Comparison of ENCODE assay signal across 21 cellular contexts in genomic region chr9:124795881-124796415, GRCh38. TPM values are rescaled to one million over a fixed set of nuclear protein-coding genes. Genes with fewer than 3 reads are reported as not detected.
A peak's percentile ranks its signal among the peaks of the same experiment; 100 is the strongest.
DNase-seq lines count a peak whose midpoint lies in the region; ATAC-seq, FAIRE-seq and TF ChIP-seq lines count a peak whose summit lies in the region.
"Had no signal": no experiment of that assay in that cellular context is flagged by ENCODE, and none has a peak within 500 bp of the region (broad histone marks: within the 10 kb centered on the region; RNA-seq: fewer than 3 reads in every experiment).

No MANE protein-coding gene starts in this region.

- H3K27me3 Mint-ChIP-seq in astrocyte (ENCODE audit: low read depth, unreplicated experiment) = no peaks in the 10 kb centered on the region

- no peak overlapping the region for H3K4me2 ChIP-seq in astrocyte (ENCODE audit: low read length)
- no peak overlapping the region for H3K4me2 ChIP-seq in trophoblast cell (ENCODE audit: low read length)

- no CpG with 5 or more reads among the region's 9 CpGs for WGBS in trophoblast cell (ENCODE audit: extremely low coverage, insufficient coverage, insufficient read length)

- peak; percentile 27 for DNase-seq in ELF-1 (ENCODE audit: low read depth, low spot score)
- DNase-seq in astrocyte (ENCODE audit: low read depth) = peak; percentile 43
- DNase-seq in left ventricle myocardium inferior = peak; percentile 48
- no peak for DNase-seq in trophoblast cell
- no peak for DNase-seq in GM13976 (ENCODE audit: low spot score)
- no peak for DNase-seq in activated CD4-positive, alpha-beta T cell treated with anti-CD3 and anti-CD28 coated beads, Interleukin-2, amount 50 U/mL, for 4 hours
- DNase-seq in HAP-1 (ENCODE audit: low spot score in 2 of 2) = no peak
- DNase-seq: activated CD8-positive, alpha-beta memory T cell treated with anti-CD3 and anti-CD28 coated beads, Interleukin-2, amount 50 U/mL, for 4 hours; activated naive CD4-positive, alpha-beta T cell; CD8-positive, alpha-beta memory T cell; effector CD8-positive, alpha-beta T cell; foreskin fibroblast; HCEC 1CT; NCI-H1048; NK-92 treated with Interleukin-12 subunit alpha and Interleukin-12 subunit beta, amount 100 ng/mL, for 24 hours; nucleus accumbens; small intestine; stimulated activated naive CD4-positive, alpha-beta T cell had no signal

- no peak overlapping the region for H3K4me3 Mint-ChIP-seq in astrocyte (ENCODE audit: unreplicated experiment)
- H3K4me3 Mint-ChIP-seq: brain; CD8-positive, alpha-beta memory T cell; mesothelial cell of epicardium had no signal

- no peaks in the 10 kb centered on the region for H4K20me1 ChIP-seq in astrocyte (ENCODE audit: insufficient read depth, low read length)

- H4K8ac ChIP-seq in trophoblast cell (ENCODE audit: low read depth, low read length) = peak overlapping the region; percentile 5

- no peak overlapping the region for H3K23ac ChIP-seq in trophoblast cell (ENCODE audit: low read length)

- peaks cover 16% of the 10 kb centered on the region for H3K36me3 Mint-ChIP-seq in astrocyte (ENCODE audit: low read depth, unreplicated experiment)
- H3K36me3 Mint-ChIP-seq: brain; CD8-positive, alpha-beta memory T cell; mesothelial cell of epicardium had no signal

- no peak for FAIRE-seq in astrocyte (lab: Jason Lieb, UNC)
- FAIRE-seq: small intestine had no signal

- H3K4me1 ChIP-seq in astrocyte (ENCODE audit: insufficient read depth, low read length) (peaks cover 11% of the 10 kb centered on the region), left ventricle myocardium inferior (peaks cover 83% of the 10 kb centered on the region), trophoblast cell (ENCODE audit: control insufficient read depth in 1 of 2, insufficient read depth in 2 of 2, low read length in 2 of 2) (peaks cover 4 to 12% of the 10 kb centered on the region in 2 experiments), HAP-1 (no peaks in the 10 kb centered on the region)

- peaks cover 7% of the 10 kb centered on the region for H3K79me1 ChIP-seq in trophoblast cell (ENCODE audit: low read length)

- H3K27me3 ChIP-seq in astrocyte (ENCODE audit: insufficient read depth, low read length) = no peaks in the 10 kb centered on the region
- no peaks in the 10 kb centered on the region for H3K27me3 ChIP-seq in left ventricle myocardium inferior (ENCODE audit: low read depth)
- H3K27me3 ChIP-seq in trophoblast cell (ENCODE audit: insufficient read depth, low read length) = no peaks in the 10 kb centered on the region
- no peaks in the 10 kb centered on the region for H3K27me3 ChIP-seq in HAP-1 (ENCODE audit: low read depth)

- H3K9me3 Mint-ChIP-seq in astrocyte (ENCODE audit: unreplicated experiment) = no peaks in the 10 kb centered on the region
- H3K9me3 Mint-ChIP-seq: brain; CD8-positive, alpha-beta memory T cell; mesothelial cell of epicardium had no signal

- no peak for ATAC-seq in GM21423 (IDR thresholded peaks at IDR 0.05; ENCODE audit: unreplicated experiment)

- no peak overlapping the region for H4K12ac ChIP-seq in trophoblast cell (ENCODE audit: low read depth, low read length)

- peak overlapping the region; percentile 5 for H3K14ac ChIP-seq in trophoblast cell (ENCODE audit: low read length)

- H3K36me3 ChIP-seq in astrocyte (ENCODE audit: insufficient read depth, low read length) (no peaks in the 10 kb centered on the region), left ventricle myocardium inferior (no peaks in the 10 kb centered on the region), trophoblast cell (ENCODE audit: control insufficient read depth in 1 of 2, insufficient read depth in 2 of 2, low read length in 2 of 2) (peaks cover 23 to 29% of the 10 kb centered on the region in 2 experiments), HAP-1 (replicated peaks) (no peaks in the 10 kb centered on the region)

- H3K27ac ChIP-seq in astrocyte (ENCODE audit: low read depth, low read length) (no peak overlapping the region), left ventricle myocardium inferior (replicated peaks) (peak overlapping the region; percentile 80), trophoblast cell (ENCODE audit: low read depth, low read length) (peak overlapping the region; percentile 51)

- H2BK120ac ChIP-seq in trophoblast cell (ENCODE audit: insufficient read depth, low read length, poor library complexity) = peak overlapping the region; percentile 12

- H3K18ac ChIP-seq in trophoblast cell (ENCODE audit: low read length) = no peak overlapping the region

- no peak overlapping the region for H3K4ac ChIP-seq in trophoblast cell (ENCODE audit: low read depth, low read length)

- H4K91ac ChIP-seq in trophoblast cell (ENCODE audit: low read depth, low read length) = peak overlapping the region; percentile 28

- H3K4me3 ChIP-seq in astrocyte (ENCODE audit: insufficient read depth, low read depth, low read length) = no peak overlapping the region
- H3K4me3 ChIP-seq in left ventricle myocardium inferior = no peak overlapping the region
- no peak overlapping the region for H3K4me3 ChIP-seq in trophoblast cell (ENCODE audit: low read depth, low read length)
- H3K4me3 ChIP-seq in HAP-1 = no peak overlapping the region

- in situ Hi-C loops in GM13976 (cut with MboI; ENCODE audit: low sequenced_read_pairs, unreplicated experiment) = loop anchor here (25.0 kb wide), 1 partner anchor 566 kb away; no protein-coding TSS in a partner anchor
- in situ Hi-C loops in HAP-1 (cut with MboI; ENCODE audit: low sequenced_read_pairs) = no loop called here

- intact Hi-C loops in left ventricle myocardium inferior (cut with micrococcal nuclease) = no loop called here

- peak overlapping the region; percentile 29 for H2AFZ ChIP-seq in astrocyte (ENCODE audit: low read depth, low read length)
- no peak overlapping the region for H2AFZ ChIP-seq in trophoblast cell (ENCODE audit: insufficient read depth, low read length, poor library complexity)

- H2AK5ac ChIP-seq in trophoblast cell (ENCODE audit: low read length) = no peak overlapping the region

- TF ChIP-seq CTCF in astrocyte (IDR thresholded peaks at IDR 0.05; ENCODE audit: insufficient read depth, low read depth, low read length) = no peak
- TF ChIP-seq CTCF in left ventricle myocardium inferior (IDR thresholded peaks at IDR 0.05; ENCODE audit: borderline replicate concordance) = no peak
- no peak for TF ChIP-seq CTCF in GM13976 (IDR thresholded peaks at IDR 0.05; ENCODE audit: borderline replicate concordance, control extremely low read depth, extremely low read depth, insufficient read depth, missing control alignments)

- H3K79me2 ChIP-seq in astrocyte (ENCODE audit: insufficient read depth, low read length) = no peaks in the 10 kb centered on the region
- no peaks in the 10 kb centered on the region for H3K79me2 ChIP-seq in trophoblast cell (ENCODE audit: control insufficient read depth, insufficient read depth, low read length, poor library complexity)

- H3K9ac ChIP-seq in astrocyte (ENCODE audit: low read length) = no peak overlapping the region
- H3K9ac ChIP-seq in trophoblast cell (ENCODE audit: low read length) = no peak overlapping the region

- peak overlapping the region; percentile 88 for H3K27ac Mint-ChIP-seq in astrocyte (ENCODE audit: unreplicated experiment)
- H3K27ac Mint-ChIP-seq: CD8-positive, alpha-beta memory T cell had no signal

- H3K4me1 Mint-ChIP-seq in astrocyte (ENCODE audit: low read depth, unreplicated experiment) = peaks cover 18% of the 10 kb centered on the region
- H3K4me1 Mint-ChIP-seq: CD8-positive, alpha-beta memory T cell had no signal

- H3K9me3 ChIP-seq in astrocyte (ENCODE audit: insufficient read depth, low read depth, low read length) (no peaks in the 10 kb centered on the region), left ventricle myocardium inferior (replicated peaks) (no peaks in the 10 kb centered on the region), trophoblast cell (ENCODE audit: insufficient read depth, low read depth, low read length) (peaks cover 3% of the 10 kb centered on the region), HAP-1 (no peaks in the 10 kb centered on the region)

- peak overlapping the region; percentile 8 for H2BK12ac ChIP-seq in trophoblast cell (ENCODE audit: low read length)

- peak overlapping the region; percentile 7 for H2BK5ac ChIP-seq in trophoblast cell (ENCODE audit: low read depth, low read length, poor library complexity)

RNA-seq across cellular contexts. Expression of gene OLFML2A, which starts 19.0 kb away (rescaled TPM):
- total RNA-seq in astrocyte (148 and 179 TPM in 2 replicates), left ventricle myocardium inferior (41.1 TPM)
- polyA plus RNA-seq in trophoblast cell (2013) = 95.6 and 101 TPM in 2 replicates
- total RNA-seq: CD8-positive, alpha-beta memory T cell had no signal
- polyA plus RNA-seq: CD8-positive, alpha-beta memory T cell had no signal

RNA-seq across cellular contexts. Expression of gene NR6A1, which starts 24.8 kb away (rescaled TPM):
- total RNA-seq in astrocyte (14.5 and 20.8 TPM in 2 replicates), left ventricle myocardium inferior (1.0 TPM)
- 27.5 and 27.6 TPM in 2 replicates for polyA plus RNA-seq in trophoblast cell (2013)
- polyA plus RNA-seq: CD8-positive, alpha-beta memory T cell had no signal

RNA-seq across cellular contexts. Expression of gene WDR38, which starts 57.3 kb away (rescaled TPM):
- not detected in 2 replicates for total RNA-seq in astrocyte
- total RNA-seq in left ventricle myocardium inferior = not detected
- 0.05 and 0.06 TPM in 2 replicates for polyA plus RNA-seq in trophoblast cell (2013)
- total RNA-seq: CD8-positive, alpha-beta memory T cell; mesothelial cell of epicardium had no signal
- polyA plus RNA-seq: CD8-positive, alpha-beta memory T cell; small intestine had no signal

Comparison
In these comparisons a context has a peak if more than half of its experiments do, and no peak if none do; other contexts are left out.
1. DNase-seq: peak in ELF-1 (single experiment), astrocyte (single experiment) and left ventricle myocardium inferior (single experiment); none in trophoblast cell (0 of 2), GM13976 (single experiment), activated CD4-positive, alpha-beta T cell treated with anti-CD3 and anti-CD28 coated beads, Interleukin-2, amount 50 U/mL, for 4 hours (0 of 2) and HAP-1 (0 of 2).